In genomic region chr17:82035956-82036633, GRCh38 we compare ENCODE assay signal across 9 cellular contexts. TPM values are rescaled to one million over a fixed set of nuclear protein-coding genes. Genes with fewer than 3 reads are reported as not detected.
A peak's percentile ranks its signal among the peaks of the same experiment; 100 is the strongest.
DNase-seq lines count a peak whose midpoint lies in the region; ATAC-seq and TF ChIP-seq lines count a peak whose summit lies in the region.
"Had no signal": no experiment of that assay in that cellular context is flagged by ENCODE, and none has a peak within 500 bp of the region (broad histone marks: within the 10 kb centered on the region; RNA-seq: fewer than 3 reads in every experiment).

No MANE protein-coding gene starts in this region.

- H3K79me1 ChIP-seq in trophoblast cell (ENCODE audit: low read length): peaks cover 8% of the 10 kb centered on the region

- no peak overlapping the region for H3K23ac ChIP-seq in trophoblast cell (ENCODE audit: low read length)

- H4K20me1 ChIP-seq in DND-41 (ENCODE audit: insufficient read depth, low read length): peaks cover 29% of the 10 kb centered on the region

- WGBS in trophoblast cell (ENCODE audit: extremely low coverage, insufficient coverage, insufficient read length): no CpG with 5 or more reads among the region's 20 CpGs

- H3K4me1 ChIP-seq in DND-41 (ENCODE audit: insufficient read depth, low read length) (peaks cover 36% of the 10 kb centered on the region), Peyer's patch (peaks cover 0 to 23% (median 16%) of the 10 kb centered on the region in 4 donors), trophoblast cell (ENCODE audit: control insufficient read depth in 1 of 2, insufficient read depth in 2 of 2, low read length in 2 of 2) (peaks cover 5 to 13% of the 10 kb centered on the region in 2 experiments)

- in situ Hi-C loops in KBM-7 (cut with MboI; ENCODE audit: low pct_unique_long_range_greater_than_20kb, low sequenced_read_pairs): no loop called here

- DNase-seq in DND-41 (no peak), Peyer's patch (no peak), epithelial cell of esophagus (ENCODE audit: low read depth) (no peak), trophoblast cell (no peak), DMS53 (lab: John Stamatoyannopoulos, UW) (no peak), NCI-H128 (lab: John Stamatoyannopoulos, UW; ENCODE audit: unreplicated experiment) (no peak), KBM-7 (no peak)
- no peak for DNase-seq in NK-92 treated with Interleukin-12 subunit alpha and Interleukin-12 subunit beta, amount 100 ng/mL, for 24 hours (lab: John Stamatoyannopoulos, UW)
- DNase-seq: islet precursor cell had no signal

- no peak overlapping the region for H4K12ac ChIP-seq in trophoblast cell (ENCODE audit: low read depth, low read length)

- H3K36me3 ChIP-seq in DND-41 (ENCODE audit: insufficient read depth, low read length): peaks cover 28% of the 10 kb centered on the region
- H3K36me3 ChIP-seq in Peyer's patch: no peaks in the 10 kb centered on the region
- peaks cover 6 to 8% of the 10 kb centered on the region in 2 experiments for H3K36me3 ChIP-seq in trophoblast cell (ENCODE audit: control insufficient read depth in 1 of 2, insufficient read depth in 2 of 2, low read length in 2 of 2)

- peak overlapping the region; percentile 43 for H3K18ac ChIP-seq in trophoblast cell (ENCODE audit: low read length)

- H3K27ac ChIP-seq in DND-41 (ENCODE audit: low read length) (peak overlapping the region; percentile 77), Peyer's patch (peak overlapping the region in 2 of 4 donors; percentile 94 to 99), trophoblast cell (ENCODE audit: low read depth, low read length) (no peak overlapping the region)

- no peak overlapping the region for H3K14ac ChIP-seq in trophoblast cell (ENCODE audit: low read length)

- H3K27me3 ChIP-seq in DND-41 (ENCODE audit: insufficient read depth, low read length, poor library complexity): no peaks in the 10 kb centered on the region
- no peaks in the 10 kb centered on the region for H3K27me3 ChIP-seq in Peyer's patch
- no peaks in the 10 kb centered on the region for H3K27me3 ChIP-seq in trophoblast cell (ENCODE audit: insufficient read depth, low read length)

- H3K4me3 ChIP-seq in DND-41 (ENCODE audit: low read depth in 1 of 2, low read length in 2 of 2): peak overlapping the region; percentile 67 to 68; a peak in 3 of 4 replicates
- H3K4me3 ChIP-seq in Peyer's patch: peak overlapping the region; percentile 60 to 85 (median 74)
- H3K4me3 ChIP-seq in epithelial cell of esophagus (ENCODE audit: low read length): peak overlapping the region; percentile 80
- no peak overlapping the region for H3K4me3 ChIP-seq in trophoblast cell (ENCODE audit: low read depth, low read length)

- no peak overlapping the region for H4K8ac ChIP-seq in trophoblast cell (ENCODE audit: low read depth, low read length)

- no peak overlapping the region for H2AFZ ChIP-seq in DND-41 (ENCODE audit: low read depth, low read length)
- no peak overlapping the region for H2AFZ ChIP-seq in trophoblast cell (ENCODE audit: insufficient read depth, low read length, poor library complexity)

- no peak overlapping the region for H2BK120ac ChIP-seq in trophoblast cell (ENCODE audit: insufficient read depth, low read length, poor library complexity)

- no peak for TF ChIP-seq POLR2A in Peyer's patch (IDR thresholded peaks at IDR 0.05)

- H3K4me2 ChIP-seq in DND-41 (ENCODE audit: insufficient read depth, low read length): peak overlapping the region; percentile 85
- H3K4me2 ChIP-seq in trophoblast cell (ENCODE audit: low read length): peak overlapping the region; percentile 89

- H3K79me2 ChIP-seq in DND-41 (ENCODE audit: insufficient read depth, low read length): peaks cover 21% of the 10 kb centered on the region
- H3K79me2 ChIP-seq in trophoblast cell (ENCODE audit: control insufficient read depth, insufficient read depth, low read length, poor library complexity): peaks cover 5% of the 10 kb centered on the region

- no peak overlapping the region for H4K91ac ChIP-seq in trophoblast cell (ENCODE audit: low read depth, low read length)

- H3K9me3 ChIP-seq in DND-41 (ENCODE audit: insufficient read depth, low read length, severe bottlenecking) (no peaks in the 10 kb centered on the region), Peyer's patch (no peaks in the 10 kb centered on the region), trophoblast cell (ENCODE audit: insufficient read depth, low read depth, low read length) (no peaks in the 10 kb centered on the region)

- peak overlapping the region; percentile 74 for H3K9ac ChIP-seq in DND-41 (ENCODE audit: low read depth, low read length)
- H3K9ac ChIP-seq in trophoblast cell (ENCODE audit: low read length): no peak overlapping the region

- H3K4ac ChIP-seq in trophoblast cell (ENCODE audit: low read depth, low read length): no peak overlapping the region

- TF ChIP-seq CTCF in DND-41 (IDR thresholded peaks at IDR 0.05; ENCODE audit: borderline replicate concordance, extremely low read depth, low read length, poor library complexity, severe bottlenecking) (no peak), Peyer's patch (IDR thresholded peaks at IDR 0.05) (no peak), epithelial cell of esophagus (IDR thresholded peaks at IDR 0.05; ENCODE audit: insufficient read depth, low read depth, low read length, missing control alignments) (no peak)

- H2AK5ac ChIP-seq in trophoblast cell (ENCODE audit: low read length): no peak overlapping the region

- no peak for ATAC-seq in DND-41 (ENCODE audit: insufficient read depth, low read depth)

- no peak overlapping the region for H2BK12ac ChIP-seq in trophoblast cell (ENCODE audit: low read length)

- H2BK5ac ChIP-seq in trophoblast cell (ENCODE audit: low read depth, low read length, poor library complexity): no peak overlapping the region

RNA-seq across cellular contexts. Expression of gene DCXR, which starts 1.4 kb away (rescaled TPM):
- total RNA-seq in Peyer's patch: 100 to 1,000 TPM in 2 of 4 donors, 10 to 100 TPM in 2; 68.5 to 104 (median 86.8) TPM
- 47.4 and 49.9 TPM in 2 replicates for polyA plus RNA-seq in trophoblast cell (2013)

RNA-seq across cellular contexts. Expression of gene RAC3, which starts 4.6 kb away (rescaled TPM):
- total RNA-seq in Peyer's patch: 10 to 100 TPM in 2 of 4 donors, 1 to 10 TPM in 2; 4.6 to 20.6 (median 9.8) TPM
- polyA plus RNA-seq in trophoblast cell (2013): 24.0 and 25.6 TPM in 2 replicates

RNA-seq across cellular contexts. Expression of gene LRRC45, which starts 13.0 kb away (rescaled TPM):
- total RNA-seq in Peyer's patch: 10 to 100 TPM; 15.5 to 74.3 (median 23.1) TPM
- 7.2 and 7.3 TPM in 2 replicates for polyA plus RNA-seq in trophoblast cell (2013)

RNA-seq across cellular contexts. Expression of gene CENPX, which starts 13.4 kb away (rescaled TPM):
- total RNA-seq in Peyer's patch: 100 to 1,000 TPM in 2 of 4 donors, 10 to 100 TPM in 2; 49.1 to 123 (median 91.8) TPM
- 38.1 and 38.7 TPM in 2 replicates for polyA plus RNA-seq in trophoblast cell (2013)

RNA-seq across cellular contexts. Expression of gene RFNG, which starts 15.5 kb away (rescaled TPM):
- 10 to 100 TPM; 42.9 to 65.7 (median 50.2) TPM for total RNA-seq in Peyer's patch
- 26.3 and 27.2 TPM in 2 replicates for polyA plus RNA-seq in trophoblast cell (2013)
